ENCODE assay signal across 16 cellular contexts in genomic region chr17:20275653-20276052, GRCh38.
A peak's percentile ranks its signal among the peaks of the same experiment; 100 is the strongest.
DNase-seq lines count a peak whose midpoint lies in the region; ATAC-seq lines count a peak whose summit lies in the region.
"Had no signal": no experiment of that assay in that cellular context is flagged by ENCODE, and none has a peak within 500 bp of the region (broad histone marks: within the 10 kb centered on the region; RNA-seq: fewer than 3 reads in every experiment).

No MANE protein-coding gene starts in this region.

- POLR2A ChIA-PET in activated CD4-positive, alpha-beta T cell treated with anti-CD3 and anti-CD28 coated beads for 36 hours (lab: Charles Lee): no interaction called here

- 50% methylated on average over 2 of the region's 2 CpGs for WGBS in thymus

- peaks cover 13% of the 10 kb centered on the region for H3K4me1 ChIP-seq in thymus (ENCODE audit: control insufficient read depth, insufficient read depth, low read length)

- no peak overlapping the region for H3K4me3 ChIP-seq in thymus (ENCODE audit: low read length)
- H3K4me3 ChIP-seq: BLaER1 treated with 17β-estradiol and CSF1 and Interleukin-3, amounts not matched to agents 10 nM and 100 nM had no signal

- H3K9me3 ChIP-seq in thymus (ENCODE audit: control insufficient read depth): no peaks in the 10 kb centered on the region
- H3K9me3 ChIP-seq: BLaER1 treated with 17β-estradiol and CSF1 and Interleukin-3, amounts not matched to agents 10 nM and 100 nM had no signal

- ATAC-seq in activated CD4-positive, alpha-beta T cell treated with anti-CD3 and anti-CD28 coated beads for 36 hours: no peak

- peak overlapping the region; percentile 5 for H3K27ac Mint-ChIP-seq in activated CD4-positive, alpha-beta T cell treated with anti-CD3 and anti-CD28 coated beads for 36 hours
- H3K27ac Mint-ChIP-seq in activated naive CD4-positive, alpha-beta T cell treated with anti-CD3 and anti-CD28 coated beads, Interleukin-2, amount 50 U/mL, for 24 hours: peak overlapping the region; percentile 93
- H3K27ac Mint-ChIP-seq in activated naive CD8-positive, alpha-beta T cell treated with anti-CD3 and anti-CD28 coated beads for 36 hours: peak overlapping the region; percentile 73

- no peaks in the 10 kb centered on the region for H3K36me3 ChIP-seq in thymus (ENCODE audit: control insufficient read depth, insufficient read depth)

- H3K9me3 Mint-ChIP-seq in activated CD4-positive, alpha-beta T cell treated with anti-CD3 and anti-CD28 coated beads for 36 hours (ENCODE audit: low read depth): no peaks in the 10 kb centered on the region
- peaks cover 5% of the 10 kb centered on the region for H3K9me3 Mint-ChIP-seq in activated naive CD4-positive, alpha-beta T cell treated with anti-CD3 and anti-CD28 coated beads, Interleukin-2, amount 50 U/mL, for 24 hours
- H3K9me3 Mint-ChIP-seq in activated naive CD8-positive, alpha-beta T cell treated with anti-CD3 and anti-CD28 coated beads for 36 hours: peaks cover 2% of the 10 kb centered on the region

- no peak overlapping the region for H3K4me3 Mint-ChIP-seq in activated CD4-positive, alpha-beta T cell treated with anti-CD3 and anti-CD28 coated beads for 36 hours
- peak overlapping the region; percentile 42 for H3K4me3 Mint-ChIP-seq in activated naive CD4-positive, alpha-beta T cell treated with anti-CD3 and anti-CD28 coated beads, Interleukin-2, amount 50 U/mL, for 24 hours
- no peak overlapping the region for H3K4me3 Mint-ChIP-seq in activated naive CD8-positive, alpha-beta T cell treated with anti-CD3 and anti-CD28 coated beads for 36 hours
- H3K4me3 Mint-ChIP-seq: IgD-negative memory B cell had no signal

- no peaks in the 10 kb centered on the region for H3K36me3 Mint-ChIP-seq in activated CD4-positive, alpha-beta T cell treated with anti-CD3 and anti-CD28 coated beads for 36 hours (ENCODE audit: low read depth)
- no peaks in the 10 kb centered on the region for H3K36me3 Mint-ChIP-seq in activated naive CD4-positive, alpha-beta T cell treated with anti-CD3 and anti-CD28 coated beads, Interleukin-2, amount 50 U/mL, for 24 hours
- H3K36me3 Mint-ChIP-seq in activated naive CD8-positive, alpha-beta T cell treated with anti-CD3 and anti-CD28 coated beads for 36 hours: peaks cover 6% of the 10 kb centered on the region

- no peaks in the 10 kb centered on the region for H3K27me3 ChIP-seq in thymus (ENCODE audit: control insufficient read depth, insufficient read depth)
- H3K27me3 ChIP-seq: BLaER1 treated with 17β-estradiol and CSF1 and Interleukin-3, amounts not matched to agents 10 nM and 100 nM had no signal

- CTCF ChIA-PET in activated CD4-positive, alpha-beta T cell treated with anti-CD3 and anti-CD28 coated beads for 36 hours (lab: Charles Lee): interaction anchor here (0.7 to 2.3 kb wide), 6 partner anchors 8 to 283 kb away, joined by 3 to 9 read pairs (median 4); no protein-coding TSS in a partner anchor

- DNase-seq in activated CD4-positive, alpha-beta T cell treated with anti-CD3 and anti-CD28 coated beads for 36 hours: no peak
- no peak for DNase-seq in activated CD4-positive, alpha-beta T cell treated with anti-CD3 and anti-CD28 coated beads, Interleukin-2, amount 50 U/mL, for 4 hours
- DNase-seq in activated naive CD4-positive, alpha-beta T cell (lab: John Stamatoyannopoulos, UW): no peak
- DNase-seq in activated naive CD8-positive, alpha-beta T cell treated with anti-CD3 and anti-CD28 coated beads for 36 hours: no peak
- DNase-seq in GF-D8 (lab: John Stamatoyannopoulos, UW): no peak
- no peak for DNase-seq in NCI-H345 (lab: John Stamatoyannopoulos, UW)
- DNase-seq: Calu3, HCEC 1CT, NCI-H1417, NCI-H1930, NCI-H524, RPMI8226 had no signal

- H3K27me3 Mint-ChIP-seq in activated CD4-positive, alpha-beta T cell treated with anti-CD3 and anti-CD28 coated beads for 36 hours: no peaks in the 10 kb centered on the region
- no peaks in the 10 kb centered on the region for H3K27me3 Mint-ChIP-seq in activated naive CD4-positive, alpha-beta T cell treated with anti-CD3 and anti-CD28 coated beads, Interleukin-2, amount 50 U/mL, for 24 hours
- H3K27me3 Mint-ChIP-seq in activated naive CD8-positive, alpha-beta T cell treated with anti-CD3 and anti-CD28 coated beads for 36 hours: no peaks in the 10 kb centered on the region
- H3K27me3 Mint-ChIP-seq: IgD-negative memory B cell had no signal

- intact Hi-C loops in activated CD4-positive, alpha-beta T cell treated with anti-CD3 and anti-CD28 coated beads for 36 hours (cut with DNase I, micrococcal nuclease): no loop called here

- H3K4me1 Mint-ChIP-seq in activated CD4-positive, alpha-beta T cell treated with anti-CD3 and anti-CD28 coated beads for 36 hours: peaks cover 91% of the 10 kb centered on the region
- H3K4me1 Mint-ChIP-seq in activated naive CD4-positive, alpha-beta T cell treated with anti-CD3 and anti-CD28 coated beads, Interleukin-2, amount 50 U/mL, for 24 hours: peaks cover 96% of the 10 kb centered on the region
- peaks cover 86% of the 10 kb centered on the region for H3K4me1 Mint-ChIP-seq in activated naive CD8-positive, alpha-beta T cell treated with anti-CD3 and anti-CD28 coated beads for 36 hours

- H3K27ac ChIP-seq in thymus (ENCODE audit: low read depth): peak overlapping the region; percentile 25
- H3K27ac ChIP-seq: BLaER1 treated with 17β-estradiol and CSF1 and Interleukin-3, amounts not matched to agents 10 nM and 100 nM had no signal

Comparison
In these comparisons a context has a peak if more than half of its experiments do, and no peak if none do; other contexts are left out.
1. H3K27ac Mint-ChIP-seq: peak in every context shown above with its lines; median percentile 93 in activated naive CD4-positive, alpha-beta T cell treated with anti-CD3 and anti-CD28 coated beads, Interleukin-2, amount 50 U/mL, for 24 hours; 73 in activated naive CD8-positive, alpha-beta T cell treated with anti-CD3 and anti-CD28 coated beads for 36 hours; 5 in activated CD4-positive, alpha-beta T cell treated with anti-CD3 and anti-CD28 coated beads for 36 hours.